In genomic region chr19:18229474-18229873, GRCh38 we compare ENCODE assay signal across 12 cellular contexts. TPM values are rescaled to one million over a fixed set of nuclear protein-coding genes. Genes with fewer than 3 reads are reported as not detected.
A peak's percentile ranks its signal among the peaks of the same experiment; 100 is the strongest.
DNase-seq lines count a peak whose midpoint lies in the region; ATAC-seq and TF ChIP-seq lines count a peak whose summit lies in the region.
"Had no signal": no experiment of that assay in that cellular context is flagged by ENCODE, and none has a peak within 500 bp of the region (broad histone marks: within the 10 kb centered on the region; RNA-seq: fewer than 3 reads in every experiment).

No MANE protein-coding gene starts in this region.

- no peak for ATAC-seq in WTC11
- no peak for ATAC-seq in HG03469 (IDR thresholded peaks at IDR 0.05; ENCODE audit: unreplicated experiment)
- ATAC-seq in HG02970 (IDR thresholded peaks at IDR 0.05; ENCODE audit: low FRiP score, unreplicated experiment), result no peak
- ATAC-seq in HG03039 (IDR thresholded peaks at IDR 0.05; ENCODE audit: unreplicated experiment), result no peak

- H3K27ac Mint-ChIP-seq in WTC11, result no peak overlapping the region
- H3K27ac Mint-ChIP-seq: CD8-positive, alpha-beta memory T cell had no signal

- no peaks in the 10 kb centered on the region for H3K36me3 Mint-ChIP-seq in WTC11

- TF ChIP-seq CTCF in 22Rv1 (IDR thresholded peaks at IDR 0.05) (peak; percentile 77), GM12873 (IDR thresholded peaks at IDR 0.05; ENCODE audit: insufficient read depth, low read depth, low read length, missing control alignments) (peak; percentile 70), WTC11 (IDR thresholded peaks at IDR 0.05) (peak; percentile 51; the same call in 1 of the 2 replicates), kidney epithelial cell (IDR thresholded peaks at IDR 0.05; ENCODE audit: insufficient read depth, low read length, poor library complexity, severe bottlenecking) (peak; percentile 49)

- POLR2A ChIA-PET in WTC11 (lab: Charles Lee), result no interaction called here

- no peak overlapping the region for H3K4me3 Mint-ChIP-seq in WTC11
- H3K4me3 Mint-ChIP-seq: CD8-positive, alpha-beta memory T cell had no signal

- H3K27me3 ChIP-seq in kidney epithelial cell (ENCODE audit: control insufficient read depth, insufficient read depth, low read length), result peaks cover 72% of the 10 kb centered on the region

- H3K4me3 ChIP-seq in kidney epithelial cell (ENCODE audit: low read depth, low read length), result no peak overlapping the region
- H3K4me3 ChIP-seq: HAP-1 had no signal

- H3K36me3 ChIP-seq in kidney epithelial cell (ENCODE audit: control insufficient read depth, insufficient read depth, low read length), result no peaks in the 10 kb centered on the region
- H3K36me3 ChIP-seq: HAP-1 had no signal

- H3K27me3 Mint-ChIP-seq in WTC11 (ENCODE audit: low read depth), result peaks cover 36% of the 10 kb centered on the region

- no peaks in the 10 kb centered on the region for H3K9me3 Mint-ChIP-seq in WTC11

- peaks cover 38% of the 10 kb centered on the region for H3K4me1 Mint-ChIP-seq in WTC11

- DNase-seq in WTC11 (ENCODE audit: low spot score), result no peak
- DNase-seq in kidney epithelial cell (ENCODE audit: low read depth), result no peak
- DNase-seq in DMS153 treated with DMSO at 0.1 percent for 48 hours (lab: John Stamatoyannopoulos, UW; ENCODE audit: unreplicated experiment), result no peak
- DNase-seq: CD8-positive, alpha-beta memory T cell; NCI-H2029 had no signal

- CTCF ChIA-PET in WTC11 (lab: Charles Lee), result no interaction called here

- H3K27ac ChIP-seq in 22Rv1, result no peak overlapping the region

TF ChIP-seq in WTC11, 78 proteins besides CTCF, POLR2A, EP300 and RAD21 (continues in another document):
- TF ChIP-seq GTF2I (CRISPR knock-in tag; conservative IDR thresholded peaks at IDR 0.05) (peak; percentile 98), E2F5 (CRISPR knock-in tag; IDR thresholded peaks at IDR 0.05) (no peak), ARID4B (CRISPR knock-in tag; IDR thresholded peaks at IDR 0.05; ENCODE audit: borderline replicate concordance) (no peak), HMGXB4 (CRISPR knock-in tag; IDR thresholded peaks at IDR 0.05) (no peak), ZNF121 (CRISPR knock-in tag; IDR thresholded peaks at IDR 0.05) (no peak), PRRX2 (CRISPR knock-in tag; IDR thresholded peaks at IDR 0.05) (no peak), ESRRA (CRISPR knock-in tag; IDR thresholded peaks at IDR 0.05; ENCODE audit: borderline replicate concordance) (no peak), ZNF219 (CRISPR knock-in tag; IDR thresholded peaks at IDR 0.05; ENCODE audit: borderline replicate concordance) (no peak), ZBTB21 (CRISPR knock-in tag; IDR thresholded peaks at IDR 0.05; ENCODE audit: borderline replicate concordance) (no peak), NFYB (CRISPR knock-in tag; conservative IDR thresholded peaks at IDR 0.05; ENCODE audit: low read depth) (no peak)
- TF ChIP-seq, protein P1, sequence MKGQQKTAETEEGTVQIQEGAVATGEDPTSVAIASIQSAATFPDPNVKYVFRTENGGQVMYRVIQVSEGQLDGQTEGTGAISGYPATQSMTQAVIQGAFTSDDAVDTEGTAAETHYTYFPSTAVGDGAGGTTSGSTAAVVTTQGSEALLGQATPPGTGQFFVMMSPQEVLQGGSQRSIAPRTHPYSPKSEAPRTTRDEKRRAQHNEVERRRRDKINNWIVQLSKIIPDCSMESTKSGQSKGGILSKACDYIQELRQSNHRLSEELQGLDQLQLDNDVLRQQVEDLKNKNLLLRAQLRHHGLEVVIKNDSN (CRISPR knock-in tag; IDR thresholded peaks at IDR 0.05), result no peak
- TF ChIP-seq, protein P2, sequence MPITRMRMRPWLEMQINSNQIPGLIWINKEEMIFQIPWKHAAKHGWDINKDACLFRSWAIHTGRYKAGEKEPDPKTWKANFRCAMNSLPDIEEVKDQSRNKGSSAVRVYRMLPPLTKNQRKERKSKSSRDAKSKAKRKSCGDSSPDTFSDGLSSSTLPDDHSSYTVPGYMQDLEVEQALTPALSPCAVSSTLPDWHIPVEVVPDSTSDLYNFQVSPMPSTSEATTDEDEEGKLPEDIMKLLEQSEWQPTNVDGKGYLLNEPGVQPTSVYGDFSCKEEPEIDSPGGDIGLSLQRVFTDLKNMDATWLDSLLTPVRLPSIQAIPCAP (CRISPR knock-in tag; IDR thresholded peaks at IDR 0.05), result no peak

RNA-seq across cellular contexts. Expression of gene PDE4C, which starts 3.2 kb away (rescaled TPM):
- total RNA-seq in WTC11 (2021), result 3.0 to 5.7 TPM (median 3.8 TPM) in 3 replicates
- 0.34 and 0.42 TPM in 2 replicates for total RNA-seq in kidney epithelial cell
- total RNA-seq: CD8-positive, alpha-beta memory T cell; mononuclear cell had no signal

RNA-seq across cellular contexts. Expression of gene RAB3A, which starts 25.6 kb away (rescaled TPM):
- total RNA-seq in WTC11 (2021) (12.2 to 14.7 TPM (median 14.6 TPM) in 3 replicates), kidney epithelial cell (0.07 and 0.38 TPM in 2 replicates)

RNA-seq across cellular contexts. Expression of gene MPV17L2, which starts 36.5 kb away (rescaled TPM):
- total RNA-seq in WTC11 (2021) (26.3 to 29.8 TPM (median 28.0 TPM) in 3 replicates), kidney epithelial cell (70.6 and 71.8 TPM in 2 replicates)

RNA-seq across cellular contexts. Expression of gene IQCN, which starts 44.8 kb away (rescaled TPM):
- total RNA-seq in WTC11 (2021), result 0.46 to 1.0 TPM (median 0.61 TPM) in 3 replicates
- total RNA-seq in kidney epithelial cell, result 0.13 and 0.21 TPM in 2 replicates

RNA-seq across cellular contexts. Expression of gene JUND, which starts 51.9 kb away (rescaled TPM):
- total RNA-seq in WTC11 (2021) (121 to 137 TPM (median 133 TPM) in 3 replicates), kidney epithelial cell (253 and 262 TPM in 2 replicates)
